Comparison of ENCODE assay signal across 26 cellular contexts in the genomic region with DNA sequence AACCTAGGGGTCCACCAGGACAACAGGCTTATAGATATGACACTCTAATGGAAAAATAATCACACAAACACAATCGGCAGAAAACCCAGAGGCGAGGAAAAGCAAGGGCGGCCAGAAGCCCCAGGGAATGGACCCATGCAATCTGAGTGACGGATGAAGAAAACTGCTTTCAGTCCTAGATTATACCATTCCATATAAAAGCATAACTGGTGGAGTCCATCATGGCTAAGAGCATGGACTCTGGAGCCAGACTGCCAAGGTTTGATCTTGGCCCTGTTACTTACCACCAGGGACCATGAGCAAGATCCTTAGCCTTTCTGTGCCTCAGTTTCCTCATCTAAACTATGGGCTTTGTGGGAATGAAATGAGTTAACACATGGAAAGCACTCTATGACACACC. TPM values are rescaled to one million over a fixed set of nuclear protein-coding genes. Genes with fewer than 3 reads are reported as not detected.
"Had no signal": no experiment of that assay in that cellular context is flagged by ENCODE, and none has a peak within 500 bp of the region (broad histone marks: within the 10 kb centered on the region; RNA-seq: fewer than 3 reads in every experiment).

No MANE protein-coding gene starts in this region.

- H3K9me3 ChIP-seq: esophagus squamous epithelium, gastrocnemius medialis, heart right ventricle, left lung, lower lobe of right lung, mucosa of descending colon had no signal

- H3K27ac ChIP-seq: coronary artery, dorsolateral prefrontal cortex, esophagus squamous epithelium, gastrocnemius medialis, heart right ventricle, left lung, lower lobe of right lung had no signal

- DNase-seq: dermis blood vessel endothelial cell; dorsolateral prefrontal cortex; effector CD4-positive, alpha-beta T cell; effector memory CD4-positive, alpha-beta T cell; esophagus squamous epithelium; foreskin fibroblast; foreskin melanocyte; gastrocnemius medialis; glutamatergic neuron; head of caudate nucleus; heart right ventricle; hippocampal formation; left cardiac atrium; left lung; left ventricle myocardium superior; lower lobe of right lung; mesenchymal stem cell; mucosa of descending colon; naive B cell had no signal

- H3K9me3 Mint-ChIP-seq: naive B cell had no signal

- H3K36me3 ChIP-seq: esophagus squamous epithelium, gastrocnemius medialis, heart right ventricle, left lung, lower lobe of right lung had no signal

- H3K4me3 ChIP-seq: coronary artery, dorsolateral prefrontal cortex, esophagus squamous epithelium, gastrocnemius medialis, heart right ventricle, left lung, lower lobe of right lung, mucosa of descending colon had no signal

- H3K4me1 Mint-ChIP-seq: mesothelial cell of epicardium had no signal

- H3K4me1 ChIP-seq: gastrocnemius medialis, lower lobe of right lung had no signal

- H3K36me3 Mint-ChIP-seq: mesothelial cell of epicardium, naive B cell had no signal

- H3K4me3 Mint-ChIP-seq: mesothelial cell of epicardium, naive B cell had no signal

- ATAC-seq: gastrocnemius medialis, heart right ventricle, left cardiac atrium, left lung, left ventricle myocardium superior, lower lobe of right lung, mucosa of descending colon had no signal

- H3K27ac Mint-ChIP-seq: mesothelial cell of epicardium had no signal

RNA-seq across cellular contexts. Expression of gene SLC22A16, which starts 3.7 kb away (rescaled TPM):
- total RNA-seq: dermis blood vessel endothelial cell, endothelial cell of umbilical vein, epithelial cell of proximal tubule, gastrocnemius medialis, glomerular endothelial cell, left ventricle myocardium superior, lung microvascular endothelial cell, mesothelial cell of epicardium, myocyte had no signal

RNA-seq across cellular contexts. Expression of gene DDO, which starts 57.4 kb away (rescaled TPM):
- total RNA-seq: endothelial cell of umbilical vein, epithelial cell of proximal tubule, mesothelial cell of epicardium had no signal
